Comparison of ENCODE assay signal across 8 cellular contexts in genomic region chr6:12288844-12289654, GRCh38. TPM values are rescaled to one million over a fixed set of nuclear protein-coding genes. Genes with fewer than 3 reads are reported as not detected.
DNase-seq lines count a peak whose midpoint lies in the region; ATAC-seq and TF ChIP-seq lines count a peak whose summit lies in the region.

No MANE protein-coding gene starts in this region.

- peaks cover 18% of the 10 kb centered on the region for H3K4me1 Mint-ChIP-seq in CD8-positive, alpha-beta T cell (ENCODE audit: low read depth)
- peaks cover 18% of the 10 kb centered on the region for H3K4me1 Mint-ChIP-seq in activated T-cell treated with anti-CD3 and anti-CD28 coated beads, Interleukin-2, amount 50 U/mL, for 4 hours (ENCODE audit: low read depth)

- H3K9ac ChIP-seq in OCI-LY1 (ENCODE audit: low read length), result peak overlapping the region; percentile 63

- no peak overlapping the region for H2AFZ ChIP-seq in OCI-LY1 (ENCODE audit: low read length)
- H2AFZ ChIP-seq in neuron (ENCODE audit: low read depth, low read length), result peak overlapping the region; percentile 70

- no peak overlapping the region for H3K27ac Mint-ChIP-seq in CD8-positive, alpha-beta T cell

- no peaks in the 10 kb centered on the region for H3K9me3 ChIP-seq in CD8-positive, alpha-beta T cell (ENCODE audit: low read length)
- H3K9me3 ChIP-seq in OCI-LY1 (ENCODE audit: low read length) (no peaks in the 10 kb centered on the region), neuron (ENCODE audit: low read length) (no peaks in the 10 kb centered on the region), upper lobe of left lung (no peaks in the 10 kb centered on the region)

- H3K36me3 Mint-ChIP-seq in CD8-positive, alpha-beta T cell, result no peaks in the 10 kb centered on the region
- no peaks in the 10 kb centered on the region for H3K36me3 Mint-ChIP-seq in activated T-cell treated with anti-CD3 and anti-CD28 coated beads, Interleukin-2, amount 50 U/mL, for 4 hours (ENCODE audit: insufficient read depth)

- peaks cover 43% of the 10 kb centered on the region for H3K27me3 Mint-ChIP-seq in CD8-positive, alpha-beta T cell (ENCODE audit: low read depth)
- peaks cover 44% of the 10 kb centered on the region for H3K27me3 Mint-ChIP-seq in activated T-cell treated with anti-CD3 and anti-CD28 coated beads, Interleukin-2, amount 50 U/mL, for 4 hours (ENCODE audit: low read depth)

- peaks cover 12% of the 10 kb centered on the region; the same call in 1 of the 2 replicates for H3K79me2 ChIP-seq in OCI-LY1 (ENCODE audit: insufficient read depth, low read length)

- H3K4me3 ChIP-seq in CD8-positive, alpha-beta T cell (ENCODE audit: low read depth, low read length), result peak overlapping the region; percentile 49
- H3K4me3 ChIP-seq in OCI-LY1 (ENCODE audit: low read depth, low read length, poor library complexity, severe bottlenecking) (peak overlapping the region; percentile 61), foreskin fibroblast (ENCODE audit: low read depth in 1 of 2, low read length in 2 of 2) (peak overlapping the region; percentile 55 to 80), neuron (ENCODE audit: low read length) (peak overlapping the region; percentile 35), upper lobe of left lung (peak overlapping the region in 3 of 4 donors; percentile 42 to 55 (median 53))

- 25 to 33% methylated on average over 10 of the region's 10 CpGs for WGBS in upper lobe of left lung, 2 donors

- peaks cover 6% of the 10 kb centered on the region for H3K4me1 ChIP-seq in CD8-positive, alpha-beta T cell (ENCODE audit: insufficient read depth, low read length)
- H3K4me1 ChIP-seq in OCI-LY1 (ENCODE audit: insufficient read depth, low read length, severe bottlenecking) (peaks cover 40% of the 10 kb centered on the region), neuron (ENCODE audit: insufficient read depth, low read length) (peaks cover 13% of the 10 kb centered on the region), upper lobe of left lung (peaks cover 8 to 49% (median 10%) of the 10 kb centered on the region in 4 donors)

- intact Hi-C loops in CD8-positive, alpha-beta T cell (cut with DNase I, micrococcal nuclease), result loop anchor here (1.0 to 5.0 kb wide), 5 partner anchors 138 to 634 kb away; no protein-coding TSS in a partner anchor

- H3K9me3 Mint-ChIP-seq in CD8-positive, alpha-beta T cell, result no peaks in the 10 kb centered on the region
- no peaks in the 10 kb centered on the region for H3K9me3 Mint-ChIP-seq in activated T-cell treated with anti-CD3 and anti-CD28 coated beads, Interleukin-2, amount 50 U/mL, for 4 hours

- no peaks in the 10 kb centered on the region for H4K20me1 ChIP-seq in OCI-LY1 (ENCODE audit: insufficient read depth, low read length)

- DNase-seq in CD8-positive, alpha-beta T cell, result peak; percentile 4 to 58 (median 31)
- DNase-seq in HCEC 1CT, result peak; percentile 65
- DNase-seq in activated T-cell treated with anti-CD3 and anti-CD28 coated beads, Interleukin-2, amount 50 U/mL, for 4 hours, result peak; percentile 22
- peak in 1 of 2 donors; percentile 82 for DNase-seq in foreskin fibroblast
- DNase-seq in upper lobe of left lung, result peak in 1 of 2 donors; percentile 56
- no peak for DNase-seq in cerebellar nuclear complex (lab: John Stamatoyannopoulos, UW)

- peaks cover 9% of the 10 kb centered on the region for H3K27me3 ChIP-seq in CD8-positive, alpha-beta T cell (ENCODE audit: insufficient read depth, low read length)
- H3K27me3 ChIP-seq in OCI-LY1 (ENCODE audit: insufficient read depth, low read length) (no peaks in the 10 kb centered on the region), neuron (ENCODE audit: insufficient read depth, low read length) (peaks cover 11% of the 10 kb centered on the region), upper lobe of left lung (no peaks in the 10 kb centered on the region)

- POLR2A ChIA-PET in CD8-positive, alpha-beta T cell (lab: Charles Lee), result no interaction called here

- CTCF ChIA-PET in CD8-positive, alpha-beta T cell (lab: Charles Lee), result interaction anchor here (1.0 to 3.5 kb wide), 11 partner anchors 9 to 637 kb away, joined by 3 to 28 read pairs (median 7); no protein-coding TSS in a partner anchor

- H3K36me3 ChIP-seq in CD8-positive, alpha-beta T cell (ENCODE audit: insufficient read depth, low read length), result no peaks in the 10 kb centered on the region
- H3K36me3 ChIP-seq in OCI-LY1 (ENCODE audit: insufficient read depth, low read length) (peaks cover 7% of the 10 kb centered on the region; the same call in 1 of the 2 replicates), neuron (ENCODE audit: insufficient read depth, low read length) (no peaks in the 10 kb centered on the region), upper lobe of left lung (peaks cover 0 to 5% (median 0%) of the 10 kb centered on the region in 4 donors)

- H3K4me3 Mint-ChIP-seq in CD8-positive, alpha-beta T cell, result peak overlapping the region; percentile 89
- H3K4me3 Mint-ChIP-seq in activated T-cell treated with anti-CD3 and anti-CD28 coated beads, Interleukin-2, amount 50 U/mL, for 4 hours, result peak overlapping the region; percentile 86

- TF ChIP-seq POLR2A in upper lobe of left lung (IDR thresholded peaks at IDR 0.05), result no peak

- peak overlapping the region; percentile 85 for H3K4me2 ChIP-seq in OCI-LY1 (ENCODE audit: low read length)

- no peaks in the 10 kb centered on the region for H3K9me2 ChIP-seq in OCI-LY1 (ENCODE audit: low read depth, low read length)

- peak; percentile 67 for TF ChIP-seq CTCF in CD8-positive, alpha-beta T cell (IDR thresholded peaks at IDR 0.05)
- peak; percentile 82 for TF ChIP-seq CTCF in OCI-LY1 (IDR thresholded peaks at IDR 0.05; ENCODE audit: low read length)
- TF ChIP-seq CTCF in foreskin fibroblast (IDR thresholded peaks at IDR 0.05; ENCODE audit: low read depth, low read length), result peak; percentile 86
- TF ChIP-seq CTCF in upper lobe of left lung (IDR thresholded peaks at IDR 0.05), result peak; percentile 66 to 75 (median 69)

- no peaks in the 10 kb centered on the region for H3F3A ChIP-seq in OCI-LY1 (ENCODE audit: insufficient read depth, low read length)

- peak; percentile 57 for ATAC-seq in CD8-positive, alpha-beta T cell
- ATAC-seq in activated T-cell treated with anti-CD3 and anti-CD28 coated beads, Interleukin-2, amount 50 U/mL, for 4 hours, result peak in 1 of 2 donors; percentile 39
- peak; percentile 63 to 78 for ATAC-seq in upper lobe of left lung (ENCODE audit: low FRiP score in 2 of 2)

- no peak overlapping the region for H3K27ac ChIP-seq in CD8-positive, alpha-beta T cell (ENCODE audit: low read depth, low read length)
- H3K27ac ChIP-seq in OCI-LY1 (ENCODE audit: low read depth, low read length, poor library complexity, severe bottlenecking), result no peak overlapping the region
- H3K27ac ChIP-seq in upper lobe of left lung, result peak overlapping the region; percentile 66 to 83 (median 80)

- TF ChIP-seq EP300 in upper lobe of left lung (IDR thresholded peaks at IDR 0.05), result no peak

RNA-seq across cellular contexts. Expression of gene EDN1, which starts 1.1 kb away (rescaled TPM):
- total RNA-seq in CD8-positive, alpha-beta T cell, result 1 to 10 TPM in 1 of 2 experiments, under 1 TPM in 1; 0.95 to 1.0 TPM
- total RNA-seq in activated T-cell treated with anti-CD3 and anti-CD28 coated beads, Interleukin-2, amount 50 U/mL, for 4 hours, result under 1 TPM in 2 of 3 donors, not detected in 1; 0.24 to 0.25 TPM
- 10 to 100 TPM in 3 of 6 donors, 1 to 10 TPM in 3; 6.5 to 40.6 (median 18.6) TPM for total RNA-seq in upper lobe of left lung

Comparison
In these comparisons a context has a peak if more than half of its experiments do, and no peak if none do; other contexts are left out.
1. DNase-seq: peak in CD8-positive, alpha-beta T cell (7 of 7), HCEC 1CT (single experiment) and activated T-cell treated with anti-CD3 and anti-CD28 coated beads, Interleukin-2, amount 50 U/mL, for 4 hours (single experiment); none in cerebellar nuclear complex (0 of 2).
2. H3K27ac ChIP-seq: peak in upper lobe of left lung (4 of 4); none in CD8-positive, alpha-beta T cell (single experiment) and OCI-LY1 (single experiment).
3. Peak in every context shown above with its lines, with median percentiles within 50 percentile points of each other: H3K4me3 ChIP-seq and CTCF ChIP-seq.